Comparison of ENCODE assay signal across 8 cellular contexts in the genomic region with DNA sequence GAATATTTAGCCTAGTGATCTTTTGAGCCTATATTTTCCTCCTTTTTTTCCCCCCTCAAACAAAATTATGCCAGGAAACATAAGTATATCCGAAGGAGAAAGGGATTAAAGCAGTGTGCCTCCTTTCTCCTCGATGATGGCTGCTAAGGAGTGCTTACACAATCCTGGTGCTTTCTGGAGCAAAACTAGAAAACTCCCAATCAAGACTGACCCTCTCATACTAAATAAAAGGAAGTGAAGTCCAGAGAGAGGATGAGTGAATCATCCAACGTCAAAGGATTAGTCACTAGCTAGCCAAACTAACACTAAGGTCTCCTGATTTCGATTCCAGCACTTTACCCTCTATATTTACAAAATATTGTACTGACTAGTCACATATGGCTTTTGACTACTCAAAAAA.
A peak's percentile ranks its signal among the peaks of the same experiment; 100 is the strongest.
DNase-seq lines count a peak whose midpoint lies in the region; ATAC-seq, FAIRE-seq and TF ChIP-seq lines count a peak whose summit lies in the region.

No MANE protein-coding gene starts in this region.

- intact Hi-C loops in PC-9 (cut with micrococcal nuclease; ENCODE audit: unreplicated experiment): no loop called here
- intact Hi-C loops in psoas muscle (cut with DNase I): no loop called here
- intact Hi-C loops in kidney (cut with DNase I): no loop called here

- POLR2A ChIA-PET in PC-9 (lab: Charles Lee; ENCODE audit: unreplicated experiment): no interaction called here

- no peak overlapping the region for H2AFZ ChIP-seq in PC-9

- no peak overlapping the region for H3K9ac ChIP-seq in kidney (ENCODE audit: low read length in 2 of 2)

- H3F3A ChIP-seq in PC-9 (ENCODE audit: insufficient read depth, low read depth): peaks cover 7% of the 10 kb centered on the region

- no peak overlapping the region for H3K4me3 ChIP-seq in PC-9
- peak overlapping the region; percentile 34 for H3K4me3 ChIP-seq in epithelial cell of proximal tubule (ENCODE audit: low read depth, low read length)
- H3K4me3 ChIP-seq in psoas muscle: no peak overlapping the region
- no peak overlapping the region for H3K4me3 ChIP-seq in kidney (ENCODE audit: low read length in 2 of 2)

- no peak for TF ChIP-seq CTCF in PC-9 (conservative IDR thresholded peaks at IDR 0.05)
- no peak for TF ChIP-seq CTCF in epithelial cell of proximal tubule (conservative IDR thresholded peaks at IDR 0.05; ENCODE audit: low read depth, low read length)
- TF ChIP-seq CTCF in psoas muscle (IDR thresholded peaks at IDR 0.05): no peak
- no peak for TF ChIP-seq CTCF in kidney (IDR thresholded peaks at IDR 0.05; ENCODE audit: borderline replicate concordance, extremely low read depth, insufficient read depth)

- H3K4me2 ChIP-seq in PC-9: 0 out of 2 replicates have a peak overlapping the region, but pooled peaks have one; percentile 2

- H3K36me3 ChIP-seq in PC-9 (ENCODE audit: low read depth): no peaks in the 10 kb centered on the region
- H3K36me3 ChIP-seq in psoas muscle (ENCODE audit: insufficient read depth in 1 of 2, low read depth in 1 of 2): peaks cover 0 to 4% of the 10 kb centered on the region in 2 donors
- H3K36me3 ChIP-seq in kidney (ENCODE audit: control insufficient read depth in 1 of 2, insufficient read depth in 2 of 2, low read length in 2 of 2): no peaks in the 10 kb centered on the region

- BruUV-seq in PC-9 (replicated peaks; lab: Mats Ljungman, UMichigan): no TSS peak

- H3K9me3 ChIP-seq in PC-9 (ENCODE audit: insufficient read depth, low read depth): no peaks in the 10 kb centered on the region
- H3K9me3 ChIP-seq in psoas muscle: no peaks in the 10 kb centered on the region
- H3K9me3 ChIP-seq in kidney (ENCODE audit: control insufficient read depth in 1 of 2, low read length in 2 of 2): no peaks in the 10 kb centered on the region

- FAIRE-seq in kidney (lab: Jason Lieb, UNC): no peak

- H3K27me3 ChIP-seq in PC-9 (ENCODE audit: insufficient read depth, low read depth) (no peaks in the 10 kb centered on the region), psoas muscle (ENCODE audit: insufficient read depth in 3 of 3, low read length in 2 of 3) (no peaks in the 10 kb centered on the region)

- H3K4me1 ChIP-seq in PC-9 (replicated peaks; ENCODE audit: insufficient read depth): no peaks in the 10 kb centered on the region
- peaks cover 52% of the 10 kb centered on the region for H3K4me1 ChIP-seq in psoas muscle
- H3K4me1 ChIP-seq in kidney (ENCODE audit: control insufficient read depth in 1 of 2, insufficient read depth in 1 of 2, low read depth in 1 of 2, low read length in 2 of 2): peaks cover 2 to 10% of the 10 kb centered on the region in 2 donors

- no peaks in the 10 kb centered on the region for H4K20me1 ChIP-seq in PC-9 (ENCODE audit: insufficient read depth)

- DNase-seq in Daoy (ENCODE audit: low read depth): peak; percentile 56
- peak in 1 of 2 experiments; percentile 63 for DNase-seq in PC-9
- DNase-seq in epithelial cell of proximal tubule (ENCODE audit: low read depth): peak; percentile 91
- DNase-seq in psoas muscle: no peak
- no peak for DNase-seq in OCI-M2 (lab: John Stamatoyannopoulos, UW; ENCODE audit: unreplicated experiment)
- DNase-seq in kidney: no peak

- H3K9me2 ChIP-seq in PC-9 (ENCODE audit: insufficient read depth): no peaks in the 10 kb centered on the region

- H3K27ac ChIP-seq in PC-9: no peak overlapping the region
- H3K27ac ChIP-seq in psoas muscle: peak overlapping the region; percentile 75
- no peak overlapping the region for H3K27ac ChIP-seq in kidney (ENCODE audit: low read depth in 2 of 2, low read length in 2 of 2)

- 32 to 47% (median 40%) methylated on average over 4 of the region's 4 CpGs for WGBS in psoas muscle, 3 donors

- CTCF ChIA-PET in PC-9 (lab: Charles Lee): no interaction called here

- no peaks in the 10 kb centered on the region for H3K79me2 ChIP-seq in PC-9 (ENCODE audit: low read depth)

- ATAC-seq in psoas muscle: peak; percentile 51 to 69 (median 64)
- ATAC-seq in GM19324 (IDR thresholded peaks at IDR 0.05; ENCODE audit: low FRiP score, unreplicated experiment): no peak
- no peak for ATAC-seq in GM21515 (IDR thresholded peaks at IDR 0.05; ENCODE audit: unreplicated experiment)

Comparison
In these comparisons a context has a peak if more than half of its experiments do, and no peak if none do; other contexts are left out.
1. DNase-seq: peak in Daoy (single experiment) and epithelial cell of proximal tubule (single experiment); none in psoas muscle (0 of 2), OCI-M2 (single experiment) and kidney (single experiment).
2. ATAC-seq: peak in psoas muscle (4 of 4); none in GM19324 (single experiment) and GM21515 (single experiment).